Comparison of ENCODE assay signal across 8 cellular contexts in the genomic region with DNA sequence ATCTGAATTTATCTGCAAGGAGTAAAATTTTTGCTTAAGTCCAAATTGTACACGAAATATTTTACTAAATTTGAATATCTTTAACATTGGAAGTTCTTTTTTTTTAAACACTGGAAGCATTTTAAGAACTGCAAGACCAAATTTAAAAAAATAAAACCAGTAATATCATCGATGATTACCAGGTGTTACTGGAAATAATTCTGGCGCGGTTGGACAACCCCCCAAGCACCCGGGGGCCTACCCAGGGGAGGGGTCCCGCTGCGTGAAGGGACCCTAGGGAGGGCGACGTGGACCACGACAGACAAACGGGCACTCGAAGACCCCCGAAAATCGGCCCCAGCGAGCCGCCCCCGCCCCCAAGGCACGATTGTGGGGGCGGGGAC. TPM values are rescaled to one million over a fixed set of nuclear protein-coding genes. Genes with fewer than 3 reads are reported as not detected.
DNase-seq lines count a peak whose midpoint lies in the region; ATAC-seq, FAIRE-seq and TF ChIP-seq lines count a peak whose summit lies in the region.

No MANE protein-coding gene starts in this region.

- H3K9me1 ChIP-seq in IMR-90 (ENCODE audit: insufficient read depth, low read length) (no peaks in the 10 kb centered on the region; the same call in 1 of the 2 replicates), keratinocyte (ENCODE audit: control insufficient read depth, extremely low read depth, insufficient read depth, low read length) (no peaks in the 10 kb centered on the region)

- peak overlapping the region; percentile 93 for H3K14ac ChIP-seq in IMR-90 (replicated peaks; ENCODE audit: low read depth, low read length)

- DNase-seq in IMR-90 (no peak), keratinocyte (ENCODE audit: low read depth, low spot score) (no peak), Kasumi-1 (lab: John Stamatoyannopoulos, UW) (no peak)
- DNase-seq in activated naive CD8-positive, alpha-beta T cell treated with anti-CD3 and anti-CD28 coated beads, Interleukin-2, amount 10 ng/mL, durations not matched to agents 7 days and 5 days = no peak
- no peak for DNase-seq in effector CD4-positive, alpha-beta T cell
- DNase-seq in stimulated activated naive CD4-positive, alpha-beta T cell treated with Interleukin-2 at 50 U/mL for 16 hours (lab: John Stamatoyannopoulos, UW) = no peak

- dilution Hi-C loops in IMR-90 (cut with HindIII; ENCODE audit: low sequenced_read_pairs, unreplicated experiment) (no loop called here), keratinocyte (cut with MboI; ENCODE audit: extremely low pct_ligation_motif_present, low sequenced_read_pairs) (no loop called here)

- H2AK5ac ChIP-seq in IMR-90 (ENCODE audit: low read depth, low read length) = peak overlapping the region; percentile 73; the same call in 1 of the 2 replicates

- H3K4me3 ChIP-seq in IMR-90 (ENCODE audit: insufficient read depth, low read depth, low read length) = peak overlapping the region; percentile 72
- H3K4me3 ChIP-seq in keratinocyte (ENCODE audit: control insufficient read depth in 2 of 3, extremely low read depth in 1 of 3, insufficient read depth in 2 of 3, low read depth in 1 of 3, low read length in 3 of 3) = peak overlapping the region; percentile 55 to 77 (median 74)
- H3K4me3 ChIP-seq in subcutaneous abdominal adipose tissue (ENCODE audit: low read depth in 1 of 5, low read length in 5 of 5) = peak overlapping the region in 4 of 5 donors; percentile 59 to 99 (median 84)

- peak overlapping the region; percentile 56 to 95 for H4K8ac ChIP-seq in IMR-90 (ENCODE audit: low read depth in 2 of 2, low read length in 2 of 2)

- H3K4me1 ChIP-seq in IMR-90 (ENCODE audit: control insufficient read depth, insufficient read depth, low read length) = peaks cover 14% of the 10 kb centered on the region
- H3K4me1 ChIP-seq in keratinocyte (ENCODE audit: control insufficient read depth, extremely low read depth, insufficient read depth, low read length) = peaks cover 13% of the 10 kb centered on the region
- H3K4me1 ChIP-seq in subcutaneous abdominal adipose tissue (ENCODE audit: control insufficient read depth in 5 of 5, insufficient read depth in 5 of 5, low read length in 5 of 5) = peaks cover 8 to 64% (median 55%) of the 10 kb centered on the region in 5 donors

- H3K36me3 ChIP-seq in IMR-90 (ENCODE audit: control insufficient read depth, insufficient read depth, low read length) = peaks cover 19% of the 10 kb centered on the region
- H3K36me3 ChIP-seq in keratinocyte (ENCODE audit: control insufficient read depth in 2 of 2, extremely low read depth in 1 of 2, insufficient read depth in 2 of 2, low read length in 2 of 2) = peaks cover 6 to 10% of the 10 kb centered on the region in 2 experiments
- peaks cover 0 to 19% (median 11%) of the 10 kb centered on the region in 5 donors for H3K36me3 ChIP-seq in subcutaneous abdominal adipose tissue (ENCODE audit: control insufficient read depth in 5 of 5, insufficient read depth in 5 of 5, low read length in 5 of 5)

- no peak overlapping the region for H2BK120ac ChIP-seq in IMR-90 (ENCODE audit: low read depth, low read length)

- H3K79me1 ChIP-seq in IMR-90 (ENCODE audit: low read depth in 1 of 2, low read length in 2 of 2) = peaks cover under 1 to 29% of the 10 kb centered on the region in 2 experiments; a peak in 3 of 4 replicates

- no peak for TF ChIP-seq RAD21 in IMR-90 (IDR thresholded peaks at IDR 0.05; ENCODE audit: low read length)

- H2BK20ac ChIP-seq in IMR-90 (ENCODE audit: low read depth, low read length) = no peak overlapping the region

- peak overlapping the region; percentile 69 for H3K27ac ChIP-seq in IMR-90 (ENCODE audit: insufficient read depth, low read length)
- no peak overlapping the region for H3K27ac ChIP-seq in keratinocyte (ENCODE audit: control insufficient read depth, insufficient read depth, low read length)
- no peak overlapping the region for H3K27ac ChIP-seq in subcutaneous abdominal adipose tissue (ENCODE audit: low read depth, low read length)

- ATAC-seq in IMR-90 (ENCODE audit: low read depth) (no peak), GM21390 (IDR thresholded peaks at IDR 0.05; ENCODE audit: unreplicated experiment) (no peak)
- ATAC-seq in activated naive CD8-positive, alpha-beta T cell treated with anti-CD3 and anti-CD28 coated beads, Interleukin-2, amount 10 ng/mL, durations not matched to agents 7 days and 5 days (ENCODE audit: low read depth) = no peak

- no peak for FAIRE-seq in keratinocyte (lab: Jason Lieb, UNC)

- H3K9me3 Mint-ChIP-seq in activated naive CD8-positive, alpha-beta T cell treated with anti-CD3 and anti-CD28 coated beads, Interleukin-2, amount 10 ng/mL, durations not matched to agents 7 days and 5 days = no peaks in the 10 kb centered on the region

- H2AK9ac ChIP-seq in IMR-90 (replicated peaks; ENCODE audit: low read depth, low read length, poor library complexity) = peak overlapping the region; percentile 88

- H3K4me2 ChIP-seq in IMR-90 (ENCODE audit: low read depth, low read length) = peak overlapping the region; percentile 64; the same call in 1 of the 2 replicates
- H3K4me2 ChIP-seq in keratinocyte (ENCODE audit: control insufficient read depth, extremely low read depth, insufficient read depth, low read depth, low read length) = peak overlapping the region; percentile 87

- POLR2A ChIA-PET in IMR-90 (lab: Charles Lee; ENCODE audit: unreplicated experiment) = no interaction called here
- POLR2A ChIA-PET in activated naive CD8-positive, alpha-beta T cell treated with anti-CD3 and anti-CD28 coated beads, Interleukin-2, amount 10 ng/mL, durations not matched to agents 7 days and 5 days (lab: Charles Lee) = interaction anchor here (1.7 to 7.3 kb wide), 3 partner anchors 10 to 30 kb away, joined by 10 to 71 read pairs (median 31); partner anchors contain the start of gene JSRP1

- H4K20me1 ChIP-seq in IMR-90 (ENCODE audit: insufficient read depth, low read length) (peaks cover 46% of the 10 kb centered on the region), keratinocyte (ENCODE audit: control insufficient read depth, extremely low read depth, insufficient read depth, low read length) (peaks cover 23% of the 10 kb centered on the region)

- intact Hi-C loops in IMR-90 (cut with micrococcal nuclease) = no loop called here

- no TSS peak for BruUV-seq in IMR-90 (replicated peaks; lab: Mats Ljungman, UMichigan)

- no peaks in the 10 kb centered on the region for H3K27me3 ChIP-seq in IMR-90 (ENCODE audit: control insufficient read depth, insufficient read depth, low read length)
- no peaks in the 10 kb centered on the region for H3K27me3 ChIP-seq in keratinocyte (ENCODE audit: control insufficient read depth, extremely low read depth, insufficient read depth, low read length)
- H3K27me3 ChIP-seq in subcutaneous abdominal adipose tissue (ENCODE audit: control insufficient read depth in 5 of 5, insufficient read depth in 4 of 5, low read length in 5 of 5) = no peaks in the 10 kb centered on the region

- peak overlapping the region; percentile 57; the same call in 1 of the 2 replicates for H3K9ac ChIP-seq in IMR-90 (ENCODE audit: low read depth, low read length)
- peak overlapping the region; percentile 71 for H3K9ac ChIP-seq in keratinocyte (ENCODE audit: control insufficient read depth, extremely low read depth, insufficient read depth, low read length)
- H3K9ac ChIP-seq in subcutaneous abdominal adipose tissue (ENCODE audit: low read length in 5 of 5) = peak overlapping the region in 3 of 5 donors; percentile 41 to 56 (median 55)

- in situ Hi-C loops in IMR-90 (cut with MboI; ENCODE audit: low sequenced_read_pairs) = no loop called here

- H2AFZ ChIP-seq in IMR-90 (replicated peaks; ENCODE audit: low read length, poor library complexity) (peak overlapping the region; percentile 96), keratinocyte (ENCODE audit: control insufficient read depth, low read length) (peak overlapping the region; percentile 65)

- H3K4me1 Mint-ChIP-seq in activated naive CD8-positive, alpha-beta T cell treated with anti-CD3 and anti-CD28 coated beads, Interleukin-2, amount 10 ng/mL, durations not matched to agents 7 days and 5 days = peaks cover 26% of the 10 kb centered on the region

- peak overlapping the region; percentile 59 for H2BK5ac ChIP-seq in IMR-90 (ENCODE audit: low read depth, low read length, poor library complexity, severe bottlenecking)

- peak overlapping the region; percentile 92 for H3K27ac Mint-ChIP-seq in activated naive CD8-positive, alpha-beta T cell treated with anti-CD3 and anti-CD28 coated beads, Interleukin-2, amount 10 ng/mL, durations not matched to agents 7 days and 5 days

- peak overlapping the region; percentile 52; the same call in 1 of the 2 replicates for H4K91ac ChIP-seq in IMR-90 (ENCODE audit: insufficient read depth, low read depth, low read length)

- peak overlapping the region; percentile 91 for H4K5ac ChIP-seq in IMR-90 (ENCODE audit: low read depth, low read length)

- no peak overlapping the region; the same call in 1 of the 2 replicates for H3K56ac ChIP-seq in IMR-90 (ENCODE audit: extremely low read depth, insufficient read depth, low read length)

- peak overlapping the region; percentile 90 for H3K4me3 Mint-ChIP-seq in activated naive CD8-positive, alpha-beta T cell treated with anti-CD3 and anti-CD28 coated beads, Interleukin-2, amount 10 ng/mL, durations not matched to agents 7 days and 5 days

- WGBS in IMR-90 (ENCODE audit: extremely low coverage in 2 of 2, insufficient read length in 1 of 2), 2 experiments = 0% methylated on average over 15 of the region's 19 CpGs; no CpG with 5 or more reads in 1 of the 2 experiments

- H3K36me3 Mint-ChIP-seq in activated naive CD8-positive, alpha-beta T cell treated with anti-CD3 and anti-CD28 coated beads, Interleukin-2, amount 10 ng/mL, durations not matched to agents 7 days and 5 days = peaks cover 15% of the 10 kb centered on the region

- no peak for TF ChIP-seq POLR2A in IMR-90 (IDR thresholded peaks at IDR 0.05; ENCODE audit: low read depth, low read length)

- peaks cover 38% of the 10 kb centered on the region for H3K79me2 ChIP-seq in keratinocyte (ENCODE audit: control insufficient read depth, insufficient read depth, low read length)

- CTCF ChIA-PET in IMR-90 (lab: Yijun Ruan, JAX) = no interaction called here

- H3K9me3 ChIP-seq in IMR-90 (ENCODE audit: control insufficient read depth, insufficient read depth, low read length) (no peaks in the 10 kb centered on the region), keratinocyte (ENCODE audit: control insufficient read depth, low read depth, low read length) (no peaks in the 10 kb centered on the region), subcutaneous abdominal adipose tissue (ENCODE audit: control insufficient read depth in 5 of 5, low read length in 5 of 5) (no peaks in the 10 kb centered on the region)

- peak overlapping the region; percentile 54; the same call in 1 of the 2 replicates for H3K18ac ChIP-seq in IMR-90 (ENCODE audit: low read depth, low read length)

- peak overlapping the region; percentile 56; the same call in 1 of the 2 replicates for H3K23ac ChIP-seq in IMR-90 (ENCODE audit: low read depth, low read length)

- no peaks in the 10 kb centered on the region for H3K27me3 Mint-ChIP-seq in activated naive CD8-positive, alpha-beta T cell treated with anti-CD3 and anti-CD28 coated beads, Interleukin-2, amount 10 ng/mL, durations not matched to agents 7 days and 5 days

- H3K4ac ChIP-seq in IMR-90 (ENCODE audit: low read depth, low read length) = peak overlapping the region; percentile 84

- no peak for TF ChIP-seq CTCF in IMR-90 (conservative IDR thresholded peaks at IDR 0.05; ENCODE audit: low read depth, low read length)
- no peak for TF ChIP-seq CTCF in keratinocyte (optimal IDR thresholded peaks at IDR 0.05 in 1 of 3, IDR thresholded peaks at IDR 0.05 in 1 of 3, conservative IDR thresholded peaks at IDR 0.05 in 1 of 3; ENCODE audit: extremely low read depth in 1 of 3, insufficient read depth in 2 of 3, low read length in 3 of 3)

- H2BK15ac ChIP-seq in IMR-90 (ENCODE audit: low read depth, low read length) = peak overlapping the region; percentile 48; the same call in 1 of the 3 replicates

RNA-seq across cellular contexts. Expression of gene JSRP1, which starts 12.6 kb away (rescaled TPM):
- total RNA-seq in IMR-90 (2012; rRNA removed) = not detected in 2 replicates
- polyA plus RNA-seq in IMR-90 (2012; rRNA removed) = not detected in 2 replicates
- 0.07 and 0.18 TPM in 2 replicates for polyA plus RNA-seq in IMR-90 (2012; cell fraction: cytosol; rRNA removed)
- 0.62 and 0.78 TPM in 2 replicates for polyA plus RNA-seq in IMR-90 (2012; cell fraction: nucleus; rRNA removed; ENCODE audit: low replicate concordance)
- total RNA-seq in activated naive CD8-positive, alpha-beta T cell treated with anti-CD3 and anti-CD28 coated beads, Interleukin-2, amount 10 ng/mL, durations not matched to agents 7 days and 5 days = 1 to 10 TPM; 1.1 to 1.4 TPM
- polyA plus RNA-seq in keratinocyte = not detected in 3 replicates
- polyA plus RNA-seq in keratinocyte (2011; ENCODE audit: low read depth) = not detected
- 0.27 TPM in 1 of 2 replicates, not detected in the other for polyA plus RNA-seq in keratinocyte (2011; cell fraction: cytosol; rRNA removed)
- not detected in 2 replicates for polyA plus RNA-seq in keratinocyte (2011; cell fraction: nucleus; rRNA removed)
- polyA plus RNA-seq in keratinocyte (2012; ENCODE audit: low replicate concordance) = 0.49 and 0.66 TPM in 2 replicates
- polyA minus RNA-seq in keratinocyte = not detected in 3 replicates
- polyA minus RNA-seq in keratinocyte (2011; cell fraction: cytosol; rRNA and poly(A)+ RNA removed) = not detected
- polyA minus RNA-seq in keratinocyte (2011; cell fraction: nucleus; rRNA and poly(A)+ RNA removed) = not detected in 2 replicates

RNA-seq across cellular contexts. Expression of gene PEAK3, which starts 13.1 kb away (rescaled TPM):
- total RNA-seq in IMR-90 (2012; rRNA removed) = under 0.01 TPM in 1 of 2 replicates, not detected in the other
- polyA plus RNA-seq in IMR-90 (2012; rRNA removed) = 0.09 and 0.19 TPM in 2 replicates
- 0.09 and 0.15 TPM in 2 replicates for polyA plus RNA-seq in IMR-90 (2012; cell fraction: cytosol; rRNA removed)
- 0.14 TPM in 1 of 2 replicates, not detected in the other for polyA plus RNA-seq in IMR-90 (2012; cell fraction: nucleus; rRNA removed; ENCODE audit: low replicate concordance)
- under 1 TPM in 1 of 2 experiments, not detected in 1; 0.14 TPM for total RNA-seq in activated naive CD8-positive, alpha-beta T cell treated with anti-CD3 and anti-CD28 coated beads, Interleukin-2, amount 10 ng/mL, durations not matched to agents 7 days and 5 days
- polyA plus RNA-seq in keratinocyte = not detected in 3 replicates
- not detected for polyA plus RNA-seq in keratinocyte (2011; ENCODE audit: low read depth)
- polyA plus RNA-seq in keratinocyte (2011; cell fraction: cytosol; rRNA removed) = not detected in 2 replicates
- polyA plus RNA-seq in keratinocyte (2011; cell fraction: nucleus; rRNA removed) = not detected in 2 replicates
- polyA plus RNA-seq in keratinocyte (2012; ENCODE audit: low replicate concordance) = 0.03 and 0.37 TPM in 2 replicates
- polyA minus RNA-seq in keratinocyte = not detected in 3 replicates
- not detected for polyA minus RNA-seq in keratinocyte (2011; cell fraction: cytosol; rRNA and poly(A)+ RNA removed)
- polyA minus RNA-seq in keratinocyte (2011; cell fraction: nucleus; rRNA and poly(A)+ RNA removed) = not detected in 2 replicates

RNA-seq across cellular contexts. Expression of gene AMH, which starts 19.7 kb away (rescaled TPM):
- under 0.01 TPM in 1 of 2 replicates, not detected in the other for total RNA-seq in IMR-90 (2012; rRNA removed)
- polyA plus RNA-seq in IMR-90 (2012; rRNA removed) = 0.86 and 1.5 TPM in 2 replicates
- 0.06 and 0.22 TPM in 2 replicates for polyA plus RNA-seq in IMR-90 (2012; cell fraction: cytosol; rRNA removed)
- polyA plus RNA-seq in IMR-90 (2012; cell fraction: nucleus; rRNA removed; ENCODE audit: low replicate concordance) = 9.1 and 40.5 TPM in 2 replicates
- 10 to 100 TPM in 1 of 2 experiments, 1 to 10 TPM in 1; 9.7 to 10.4 TPM for total RNA-seq in activated naive CD8-positive, alpha-beta T cell treated with anti-CD3 and anti-CD28 coated beads, Interleukin-2, amount 10 ng/mL, durations not matched to agents 7 days and 5 days
- polyA plus RNA-seq in keratinocyte = 0.02 to 0.15 TPM (median 0.07 TPM) in 3 replicates
- 0.19 TPM for polyA plus RNA-seq in keratinocyte (2011; ENCODE audit: low read depth)
- polyA plus RNA-seq in keratinocyte (2011; cell fraction: cytosol; rRNA removed) = not detected in 2 replicates
- 0.41 and 0.85 TPM in 2 replicates for polyA plus RNA-seq in keratinocyte (2011; cell fraction: nucleus; rRNA removed)
- 0.08 and 0.56 TPM in 2 replicates for polyA plus RNA-seq in keratinocyte (2012; ENCODE audit: low replicate concordance)
- polyA minus RNA-seq in keratinocyte = not detected in 3 replicates
- polyA minus RNA-seq in keratinocyte (2011; cell fraction: cytosol; rRNA and poly(A)+ RNA removed) = not detected
- 0.21 and 0.54 TPM in 2 replicates for polyA minus RNA-seq in keratinocyte (2011; cell fraction: nucleus; rRNA and poly(A)+ RNA removed)

RNA-seq across cellular contexts. Expression of gene SF3A2, which starts 32.2 kb away (rescaled TPM):
- 4.8 and 7.5 TPM in 2 replicates for total RNA-seq in IMR-90 (2012; rRNA removed)
- polyA plus RNA-seq in IMR-90 (2012; rRNA removed) (29.8 and 34.5 TPM in 2 replicates), keratinocyte (4.7 to 24.1 TPM (median 4.7 TPM) in 3 replicates)
- polyA plus RNA-seq in IMR-90 (2012; cell fraction: cytosol; rRNA removed) = 18.6 and 34.5 TPM in 2 replicates
- 82.8 and 174 TPM in 2 replicates for polyA plus RNA-seq in IMR-90 (2012; cell fraction: nucleus; rRNA removed; ENCODE audit: low replicate concordance)
- total RNA-seq in activated naive CD8-positive, alpha-beta T cell treated with anti-CD3 and anti-CD28 coated beads, Interleukin-2, amount 10 ng/mL, durations not matched to agents 7 days and 5 days = 100 to 1,000 TPM; 171 TPM
- 41.0 TPM for polyA plus RNA-seq in keratinocyte (2011; ENCODE audit: low read depth)
- polyA plus RNA-seq in keratinocyte (2011; cell fraction: cytosol; rRNA removed) = 6.9 and 16.1 TPM in 2 replicates
- 17.1 and 21.8 TPM in 2 replicates for polyA plus RNA-seq in keratinocyte (2011; cell fraction: nucleus; rRNA removed)
- 40.1 and 59.6 TPM in 2 replicates for polyA plus RNA-seq in keratinocyte (2012; ENCODE audit: low replicate concordance)
- polyA minus RNA-seq in keratinocyte = 6.7 to 25.7 TPM (median 7.2 TPM) in 3 replicates
- 37.4 TPM for polyA minus RNA-seq in keratinocyte (2011; cell fraction: cytosol; rRNA and poly(A)+ RNA removed)
- polyA minus RNA-seq in keratinocyte (2011; cell fraction: nucleus; rRNA and poly(A)+ RNA removed) = 31.1 and 35.7 TPM in 2 replicates

RNA-seq across cellular contexts. Expression of gene PLEKHJ1, which starts 32.7 kb away (rescaled TPM):
- 31.7 and 33.1 TPM in 2 replicates for total RNA-seq in IMR-90 (2012; rRNA removed)
- polyA plus RNA-seq in IMR-90 (2012; rRNA removed) = 62.8 and 69.8 TPM in 2 replicates
- 88.7 and 101 TPM in 2 replicates for polyA plus RNA-seq in IMR-90 (2012; cell fraction: cytosol; rRNA removed)
- 146 and 214 TPM in 2 replicates for polyA plus RNA-seq in IMR-90 (2012; cell fraction: nucleus; rRNA removed; ENCODE audit: low replicate concordance)
- total RNA-seq in activated naive CD8-positive, alpha-beta T cell treated with anti-CD3 and anti-CD28 coated beads, Interleukin-2, amount 10 ng/mL, durations not matched to agents 7 days and 5 days = 10 to 100 TPM; 69.8 to 71.3 TPM
- polyA plus RNA-seq in keratinocyte = 36.8 to 53.1 TPM (median 46.8 TPM) in 3 replicates
- 25.8 TPM for polyA plus RNA-seq in keratinocyte (2011; ENCODE audit: low read depth)
- 23.6 and 46.0 TPM in 2 replicates for polyA plus RNA-seq in keratinocyte (2011; cell fraction: cytosol; rRNA removed)
- 64.9 and 73.8 TPM in 2 replicates for polyA plus RNA-seq in keratinocyte (2011; cell fraction: nucleus; rRNA removed)
- polyA plus RNA-seq in keratinocyte (2012; ENCODE audit: low replicate concordance) = 34.3 and 44.2 TPM in 2 replicates
- 16.2 to 34.2 TPM (median 19.7 TPM) in 3 replicates for polyA minus RNA-seq in keratinocyte
- polyA minus RNA-seq in keratinocyte (2011; cell fraction: cytosol; rRNA and poly(A)+ RNA removed) = 25.3 TPM
- polyA minus RNA-seq in keratinocyte (2011; cell fraction: nucleus; rRNA and poly(A)+ RNA removed) = 15.6 and 19.9 TPM in 2 replicates

Comparison
In these comparisons a context has a peak if more than half of its experiments do, and no peak if none do; other contexts are left out.
1. RNA of gene AMH, which starts 19.7 kb away (total RNA-seq): 9.7 to 10.4 TPM in activated naive CD8-positive, alpha-beta T cell treated with anti-CD3 and anti-CD28 coated beads, Interleukin-2, amount 10 ng/mL, durations not matched to agents 7 days and 5 days; under 0.01 TPM in IMR-90; every median in the first group is over 10 times any median in the second.
2. Peak in every context shown above with its lines, with median percentiles within 50 percentile points of each other: H3K4me3 ChIP-seq and H3K9ac ChIP-seq.